Comparison of ENCODE assay signal across 26 cellular contexts in genomic region chr19:5698635-5699422, GRCh38. TPM values are rescaled to one million over a fixed set of nuclear protein-coding genes. Genes with fewer than 3 reads are reported as not detected.
A peak's percentile ranks its signal among the peaks of the same experiment; 100 is the strongest.
DNase-seq lines count a peak whose midpoint lies in the region; ATAC-seq, FAIRE-seq and TF ChIP-seq lines count a peak whose summit lies in the region.
"Had no signal": no experiment of that assay in that cellular context is flagged by ENCODE, and none has a peak within 500 bp of the region (broad histone marks: within the 10 kb centered on the region; RNA-seq: fewer than 3 reads in every experiment).

No MANE protein-coding gene starts in this region.

- H3K4me1 ChIP-seq in OCI-LY7 (ENCODE audit: insufficient read depth, low read length, poor library complexity, severe bottlenecking) = peaks cover 6% of the 10 kb centered on the region
- H3K4me1 ChIP-seq: foreskin keratinocyte, left lung had no signal

- H3K9me2 ChIP-seq in OCI-LY7 (ENCODE audit: insufficient read depth, low read length) = no peaks in the 10 kb centered on the region

- TF ChIP-seq CTCF in OCI-LY7 (conservative IDR thresholded peaks at IDR 0.05; ENCODE audit: low read length) (no peak), D721Med (IDR thresholded peaks at IDR 0.05; ENCODE audit: insufficient read depth, missing control alignments) (no peak)
- TF ChIP-seq CTCF in CD4-positive, alpha-beta T cell (IDR thresholded peaks at IDR 0.05) = no peak

- peaks cover 92% of the 10 kb centered on the region for H3K36me3 ChIP-seq in OCI-LY7 (ENCODE audit: insufficient read depth, low read length)

- H3K4me3 Mint-ChIP-seq in CD4-positive, alpha-beta T cell = no peak overlapping the region
- H3K4me3 Mint-ChIP-seq: activated CD4-positive, alpha-beta T cell treated with anti-CD3 and anti-CD28 coated beads, Interleukin-2, amount 10 ng/mL, durations not matched to agents 24 days and 14 days; activated naive CD8-positive, alpha-beta T cell; CD4-positive, alpha-beta memory T cell; naive thymus-derived CD4-positive, alpha-beta T cell; stimulated activated naive CD8-positive, alpha-beta T cell treated with anti-CD3 and anti-CD28 coated beads, Interleukin-15, amount 100 ng/mL, for 72 hours; T-helper 2 cell treated with Interferon-gamma antibody and Interleukin-4, amounts not matched to agents 5 μg/mL and 100 μg/mL, for 36 hours had no signal

- POLR2A ChIA-PET in OCI-LY7 (lab: Charles Lee) = no interaction called here
- POLR2A ChIA-PET in CD4-positive, alpha-beta T cell (lab: Charles Lee) = interaction anchor here (0.9 to 1.7 kb wide), 2 partner anchors 9 to 21 kb away, joined by 3 to 4 read pairs; partner anchors contain the start of genes CATSPERD, LONP1 and RPL36

- no peak for DNase-seq in GM12892 (ENCODE audit: insufficient read length)
- peak; percentile 33 for DNase-seq in OCI-LY7 (ENCODE audit: low spot score)
- peak; percentile 73 for DNase-seq in posterior vena cava (ENCODE audit: low spot score)
- DNase-seq in CD4-positive, alpha-beta T cell = no peak
- no peak for DNase-seq in D721Med (ENCODE audit: insufficient read length, low spot score)
- no peak for DNase-seq in NOMO-1 treated with DMSO at 0.1 percent for 48 hours (lab: John Stamatoyannopoulos, UW; ENCODE audit: unreplicated experiment)
- DNase-seq: activated CD4-positive, alpha-beta T cell treated with anti-CD3 and anti-CD28 coated beads, Interleukin-2, amount 10 ng/mL, durations not matched to agents 24 days and 14 days; CD4-positive, alpha-beta memory T cell; cerebellar nuclear complex; foreskin keratinocyte; hippocampal formation; left lung; naive thymus-derived CD4-positive, alpha-beta T cell; NCI-H1092; NCI-H187 treated with DMSO at 0.1 percent for 48 hours; NCI-H524 treated with DMSO at 0.1 percent for 48 hours; stimulated activated CD4-positive, alpha-beta T cell treated with anti-CD3 and anti-CD28 coated beads, Interleukin-12 subunit alpha, Interleukin-12 subunit beta, amount 100 ng/mL, for 4 hours; stimulated activated CD4-positive, alpha-beta T cell treated with anti-CD3 and anti-CD28 coated beads, Interleukin-4, amount 100 ng/mL, for 4 hours; stimulated activated naive CD8-positive, alpha-beta T cell treated with anti-CD3 and anti-CD28 coated beads, Interleukin-15, amount 100 ng/mL, for 72 hours; tibial artery had no signal

- no peak overlapping the region for H2AFZ ChIP-seq in OCI-LY7 (ENCODE audit: low read length)

- no peaks in the 10 kb centered on the region for H3K4me1 Mint-ChIP-seq in CD4-positive, alpha-beta T cell (ENCODE audit: low read depth)

- no peaks in the 10 kb centered on the region for H3K9me3 ChIP-seq in OCI-LY7 (ENCODE audit: low read length)
- H3K9me3 ChIP-seq in CD4-positive, alpha-beta T cell (ENCODE audit: control insufficient read depth, low read length) = no peaks in the 10 kb centered on the region
- H3K9me3 ChIP-seq: left lung, tibial artery had no signal

- CTCF ChIA-PET in OCI-LY7 (lab: Charles Lee; ENCODE audit: unreplicated experiment) = no interaction called here
- CTCF ChIA-PET in CD4-positive, alpha-beta T cell (lab: Charles Lee) = no interaction called here

- H3K27me3 ChIP-seq in CD4-positive, alpha-beta T cell (ENCODE audit: control insufficient read depth, insufficient read depth, low read length) = no peaks in the 10 kb centered on the region
- H3K27me3 ChIP-seq: foreskin keratinocyte, left lung, tibial artery had no signal

- peak; percentile 36; the same call in 1 of the 2 replicates for TF ChIP-seq POLR2A in GM12892 (IDR thresholded peaks at IDR 0.05; ENCODE audit: low read depth, low read length)

- no peak overlapping the region; the same call in 1 of the 2 replicates for H3K4me2 ChIP-seq in OCI-LY7 (ENCODE audit: low read length)

- no peaks in the 10 kb centered on the region for H3K27me3 Mint-ChIP-seq in CD4-positive, alpha-beta T cell
- H3K27me3 Mint-ChIP-seq: activated CD4-positive, alpha-beta T cell treated with anti-CD3 and anti-CD28 coated beads, Interleukin-2, amount 10 ng/mL, durations not matched to agents 24 days and 14 days; activated naive CD8-positive, alpha-beta T cell; CD4-positive, alpha-beta memory T cell; naive thymus-derived CD4-positive, alpha-beta T cell; stimulated activated naive CD8-positive, alpha-beta T cell treated with anti-CD3 and anti-CD28 coated beads, Interleukin-15, amount 100 ng/mL, for 72 hours had no signal

- ATAC-seq in esophagus mucosa = peak; percentile 1
- no peak for ATAC-seq in CD4-positive, alpha-beta T cell (ENCODE audit: poor library complexity)
- ATAC-seq: foreskin keratinocyte; left lung; naive thymus-derived CD4-positive, alpha-beta T cell; stimulated activated naive CD8-positive, alpha-beta T cell treated with anti-CD3 and anti-CD28 coated beads, Interleukin-15, amount 100 ng/mL, for 72 hours had no signal

- H3K4me3 ChIP-seq in OCI-LY7 (ENCODE audit: low read depth, low read length, poor library complexity, severe bottlenecking) = no peak overlapping the region
- H3K4me3 ChIP-seq: left lung, tibial artery had no signal

- peaks cover 58% of the 10 kb centered on the region for H3K36me3 Mint-ChIP-seq in CD4-positive, alpha-beta T cell (ENCODE audit: low read depth)

- H3K27ac Mint-ChIP-seq in CD4-positive, alpha-beta T cell = no peak overlapping the region
- H3K27ac Mint-ChIP-seq: activated CD4-positive, alpha-beta T cell treated with anti-CD3 and anti-CD28 coated beads, Interleukin-2, amount 10 ng/mL, durations not matched to agents 24 days and 14 days; activated naive CD8-positive, alpha-beta T cell; T-helper 2 cell treated with Interferon-gamma antibody and Interleukin-4, amounts not matched to agents 5 μg/mL and 100 μg/mL, for 36 hours had no signal

- H3K79me2 ChIP-seq in OCI-LY7 (ENCODE audit: insufficient read depth, low read depth, low read length) = no peaks in the 10 kb centered on the region

- H3K27ac ChIP-seq in OCI-LY7 (ENCODE audit: low read depth, low read length, poor library complexity, severe bottlenecking) = no peak overlapping the region
- no peak overlapping the region for H3K27ac ChIP-seq in CD4-positive, alpha-beta T cell (ENCODE audit: low read depth, low read length)
- H3K27ac ChIP-seq: foreskin keratinocyte, left lung, tibial artery, VCaP had no signal

- FAIRE-seq in GM12892 (lab: Jason Lieb, UNC) (no peak), D721Med (lab: Jason Lieb, UNC) (no peak)

- no peaks in the 10 kb centered on the region for H4K20me1 ChIP-seq in OCI-LY7 (ENCODE audit: insufficient read depth, low read length)

- H3K9me3 Mint-ChIP-seq in CD4-positive, alpha-beta T cell = no peaks in the 10 kb centered on the region
- H3K9me3 Mint-ChIP-seq: activated CD4-positive, alpha-beta T cell treated with anti-CD3 and anti-CD28 coated beads, Interleukin-2, amount 10 ng/mL, durations not matched to agents 24 days and 14 days; CD4-positive, alpha-beta memory T cell; stimulated activated naive CD8-positive, alpha-beta T cell treated with anti-CD3 and anti-CD28 coated beads, Interleukin-15, amount 100 ng/mL, for 72 hours; T-helper 2 cell treated with Interferon-gamma antibody and Interleukin-4, amounts not matched to agents 5 μg/mL and 100 μg/mL, for 36 hours had no signal

- no TSS peak for BruUV-seq in OCI-LY7 (replicated peaks; lab: Mats Ljungman, UMichigan)

- intact Hi-C loops in OCI-LY7 (cut with micrococcal nuclease; ENCODE audit: unreplicated experiment) (no loop called here), posterior vena cava (cut with DNase I) (no loop called here)
- intact Hi-C loops in CD4-positive, alpha-beta T cell (cut with DNase I, micrococcal nuclease) = no loop called here

RNA-seq across cellular contexts. Expression of gene RPL36, which starts 8.7 kb away (rescaled TPM):
- 2,487 TPM for polyA plus RNA-seq in GM12892 (2012; ENCODE audit: missing spikeins)
- total RNA-seq in OCI-LY7 (2014; rRNA removed; shearing (Covaris generic)) = 1,836 and 1,936 TPM in 2 replicates
- total RNA-seq in OCI-LY7 (2022) = 1,232 and 1,257 TPM in 2 replicates
- 1,080 TPM for total RNA-seq in esophagus mucosa
- 100 to 1,000 TPM; 525 to 575 TPM for total RNA-seq in posterior vena cava
- total RNA-seq in CD4-positive, alpha-beta T cell = 1,000 to 10,000 TPM; 1,509 to 1,565 TPM

RNA-seq across cellular contexts. Expression of gene HSD11B1L, which starts 18.0 kb away (rescaled TPM):
- 2.0 TPM for polyA plus RNA-seq in GM12892 (2012; ENCODE audit: missing spikeins)
- total RNA-seq in OCI-LY7 (2014; rRNA removed; shearing (Covaris generic)) = 2.1 and 4.6 TPM in 2 replicates
- total RNA-seq in OCI-LY7 (2022) (4.6 and 4.9 TPM in 2 replicates), esophagus mucosa (1.1 TPM), posterior vena cava (1 to 10 TPM; 3.8 to 4.0 TPM)
- 1 to 10 TPM; 2.4 to 2.9 TPM for total RNA-seq in CD4-positive, alpha-beta T cell

RNA-seq across cellular contexts. Expression of gene MICOS13, which starts 18.5 kb away (rescaled TPM):
- polyA plus RNA-seq in GM12892 (2012; ENCODE audit: missing spikeins) = 37.6 TPM
- 102 and 119 TPM in 2 replicates for total RNA-seq in OCI-LY7 (2014; rRNA removed; shearing (Covaris generic))
- 39.2 and 41.7 TPM in 2 replicates for total RNA-seq in OCI-LY7 (2022)
- total RNA-seq in esophagus mucosa = 59.1 TPM
- 10 to 100 TPM; 54.1 to 54.4 TPM for total RNA-seq in posterior vena cava
- total RNA-seq in CD4-positive, alpha-beta T cell = 10 to 100 TPM; 21.7 to 23.0 TPM

RNA-seq across cellular contexts. Expression of gene LONP1, which starts 21.1 kb away (rescaled TPM):
- polyA plus RNA-seq in GM12892 (2012; ENCODE audit: missing spikeins) = 45.9 TPM
- total RNA-seq in OCI-LY7 (2014; rRNA removed; shearing (Covaris generic)) = 170 and 191 TPM in 2 replicates
- total RNA-seq in OCI-LY7 (2022) (248 and 280 TPM in 2 replicates), esophagus mucosa (47.1 TPM), posterior vena cava (10 to 100 TPM; 34.8 to 40.4 TPM)
- 10 to 100 TPM; 88.7 to 91.0 TPM for total RNA-seq in CD4-positive, alpha-beta T cell

RNA-seq across cellular contexts. Expression of gene CATSPERD, which starts 21.6 kb away (rescaled TPM):
- not detected for polyA plus RNA-seq in GM12892 (2012; ENCODE audit: missing spikeins)
- total RNA-seq in OCI-LY7 (2014; rRNA removed; shearing (Covaris generic)) = not detected in 2 replicates
- 0.26 TPM in 1 of 2 replicates, not detected in the other for total RNA-seq in OCI-LY7 (2022)
- total RNA-seq in esophagus mucosa = not detected
- total RNA-seq in posterior vena cava = not detected
- not detected for total RNA-seq in CD4-positive, alpha-beta T cell
- total RNA-seq: activated CD4-positive, alpha-beta T cell treated with anti-CD3 and anti-CD28 coated beads, Interleukin-2, amount 10 ng/mL, durations not matched to agents 24 days and 14 days; CD4-positive, alpha-beta memory T cell; foreskin keratinocyte; osteocyte had no signal
- polyA plus RNA-seq: CD4-positive, alpha-beta memory T cell; esophagus; foreskin keratinocyte; naive thymus-derived CD4-positive, alpha-beta T cell had no signal

Comparison
In these comparisons a context has a peak if more than half of its experiments do, and no peak if none do; other contexts are left out.
1. DNase-seq: peak in OCI-LY7 (single experiment) and posterior vena cava (single experiment); none in GM12892 (single experiment), CD4-positive, alpha-beta T cell (0 of 10), D721Med (single experiment) and NOMO-1 treated with DMSO at 0.1 percent for 48 hours (single experiment).